ENCODE assay signal across 18 cellular contexts in the genomic region with DNA sequence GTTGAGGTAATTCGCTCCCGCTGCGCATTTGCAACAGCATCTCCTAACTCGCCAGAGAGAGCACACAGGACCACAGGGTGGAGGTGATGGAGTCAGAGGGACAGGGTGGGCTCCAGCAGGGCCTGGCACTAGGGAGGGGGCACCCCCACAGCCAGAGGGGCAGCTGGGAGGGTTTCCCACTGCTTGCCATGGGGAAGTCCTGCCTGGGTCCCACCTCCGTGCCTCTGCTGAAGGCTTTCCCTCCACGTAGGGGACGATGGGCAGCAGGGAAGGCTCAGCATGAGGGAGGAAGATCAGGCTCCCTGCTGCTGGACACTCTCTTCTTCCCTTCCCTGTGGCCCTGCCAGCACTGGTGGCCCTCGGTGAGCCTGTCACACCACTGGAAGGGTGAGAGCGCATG.
"Had no signal": no experiment of that assay in that cellular context is flagged by ENCODE, and none has a peak within 500 bp of the region (broad histone marks: within the 10 kb centered on the region; RNA-seq: fewer than 3 reads in every experiment).

No MANE protein-coding gene starts in this region.

- H3K4me1 ChIP-seq: adrenal gland, breast epithelium, esophagus squamous epithelium, tibial nerve had no signal

- H3K27me3 ChIP-seq: adrenal gland, tibial nerve had no signal

- DNase-seq: activated CD4-positive, alpha-beta memory T cell treated with anti-CD3 and anti-CD28 coated beads, Interleukin-2, amount 10 ng/mL, durations not matched to agents 7 days and 5 days; activated CD4-positive, alpha-beta T cell treated with anti-CD3 and anti-CD28 coated beads for 48 hours; activated CD4-positive, CD25-positive, alpha-beta regulatory T cell; activated gamma-delta T cell; activated T-cell treated with anti-CD3 and anti-CD28 coated beads, Interleukin-2, amount 50 U/mL, for 48 hours; effector CD4-positive, alpha-beta T cell; esophagus squamous epithelium; hippocampal formation; left colon; midbrain; stimulated activated CD4-positive, alpha-beta T cell treated with anti-CD3 and anti-CD28 coated beads, Interleukin-2, amount 100 ng/mL, for 24 hours; stimulated activated naive CD4-positive, alpha-beta T cell treated with Interleukin-2 at 50 U/mL for 16 hours; substantia nigra; T-cell had no signal

- H3K9me3 ChIP-seq: adrenal gland, breast epithelium, esophagus squamous epithelium had no signal

- H3K4me3 ChIP-seq: adrenal gland, breast epithelium, esophagus squamous epithelium, lung, tibial nerve had no signal

- H3K27ac ChIP-seq: adrenal gland, breast epithelium, esophagus squamous epithelium, tibial nerve had no signal

- ATAC-seq: left colon, T-cell had no signal

- H3K36me3 ChIP-seq: adrenal gland, breast epithelium, esophagus squamous epithelium, tibial nerve had no signal
